ENCODE assay signal across 1 cellular context in genomic region chr19:39846176-39846677, GRCh38.
TF ChIP-seq lines count a peak whose summit lies in the region.

Gene FBL (minus strand): TSS chr19:39846379. CDS start chr19:39846300, 79 bp downstream.

TF ChIP-seq in HEK293, 187 proteins besides CTCF, POLR2A, EP300 and RAD21 (continued from another document):
- TF ChIP-seq ZNF280C (tag by site-specific recombination; IDR thresholded peaks at IDR 0.05) = no peak
- no peak for TF ChIP-seq ZNF530 (tag by site-specific recombination; IDR thresholded peaks at IDR 0.05; ENCODE audit: low read depth)
- TF ChIP-seq ZNF580 (tag by site-specific recombination; IDR thresholded peaks at IDR 0.05) = no peak
- peak; percentile 86 for TF ChIP-seq ZBTB11 (tag by site-specific recombination; conservative IDR thresholded peaks at IDR 0.05; ENCODE audit: low read depth)
- no peak for TF ChIP-seq ZNF2 (tag by site-specific recombination; IDR thresholded peaks at IDR 0.05)
- no peak for TF ChIP-seq ZNF175 (tag by site-specific recombination; IDR thresholded peaks at IDR 0.05)
- 0 out of 2 replicates have a peak, but pooled peaks have one; percentile 47 for TF ChIP-seq PBX3 (CRISPR knock-in tag; IDR thresholded peaks at IDR 0.05)
- TF ChIP-seq SP3 (tag by site-specific recombination; IDR thresholded peaks at IDR 0.05) = peak; percentile 66
- TF ChIP-seq ZNF324 (tag by site-specific recombination; IDR thresholded peaks at IDR 0.05) = no peak
- TF ChIP-seq ZNF121 (tag by site-specific recombination; IDR thresholded peaks at IDR 0.05) = no peak
- TF ChIP-seq ZNF335 (tag by site-specific recombination; conservative IDR thresholded peaks at IDR 0.05) = peak; percentile 86
- no peak for TF ChIP-seq ZNF768 (tag by site-specific recombination; IDR thresholded peaks at IDR 0.05)
- TF ChIP-seq INSM2 (tag by site-specific recombination; IDR thresholded peaks at IDR 0.05) = no peak
- TF ChIP-seq ZBTB8A (tag by site-specific recombination; IDR thresholded peaks at IDR 0.05) = peak; percentile 87
- TF ChIP-seq ZNF639 (tag by site-specific recombination; IDR thresholded peaks at IDR 0.05) = no peak
- TF ChIP-seq ZFP37 (tag by site-specific recombination; IDR thresholded peaks at IDR 0.05) = no peak
- TF ChIP-seq ZNF423 (tag by site-specific recombination; IDR thresholded peaks at IDR 0.05) = no peak
- TF ChIP-seq ZNF513 (tag by site-specific recombination; IDR thresholded peaks at IDR 0.05) = no peak
- TF ChIP-seq ZBTB17 (tag by site-specific recombination; IDR thresholded peaks at IDR 0.05) = peak; percentile 97
- TF ChIP-seq RBAK (tag by site-specific recombination; IDR thresholded peaks at IDR 0.05) = 0 out of 2 replicates have a peak, but pooled peaks have one; percentile 52
- 0 out of 2 replicates have a peak, but pooled peaks have one; percentile 11 for TF ChIP-seq ZNF610 (tag by site-specific recombination; IDR thresholded peaks at IDR 0.05; ENCODE audit: borderline replicate concordance)
- peak; percentile 92; the same call in 1 of the 2 replicates for TF ChIP-seq ZNF660 (tag by site-specific recombination; IDR thresholded peaks at IDR 0.05)
- 0 out of 2 replicates have a peak, but pooled peaks have one; percentile 59 for TF ChIP-seq ZNF561 (tag by site-specific recombination; IDR thresholded peaks at IDR 0.05; ENCODE audit: borderline replicate concordance)
- TF ChIP-seq ZNF701 (tag by site-specific recombination; IDR thresholded peaks at IDR 0.05) = no peak
- 0 out of 2 replicates have a peak, but pooled peaks have one; percentile 15 for TF ChIP-seq ZNF391 (tag by site-specific recombination; IDR thresholded peaks at IDR 0.05; ENCODE audit: borderline replicate concordance, low read depth)
- no peak for TF ChIP-seq ZNF280D (tag by site-specific recombination; IDR thresholded peaks at IDR 0.05)
- no peak; the same call in 1 of the 2 replicates for TF ChIP-seq ZNF416 (tag by site-specific recombination; IDR thresholded peaks at IDR 0.05)
- 0 out of 2 replicates have a peak, but pooled peaks have one; percentile 5 for TF ChIP-seq OVOL3 (tag by site-specific recombination; IDR thresholded peaks at IDR 0.05)
- TF ChIP-seq ZNF133 (tag by site-specific recombination; IDR thresholded peaks at IDR 0.05) = no peak
- peak; percentile 61 for TF ChIP-seq SP7 (tag by site-specific recombination; IDR thresholded peaks at IDR 0.05)
- TF ChIP-seq HOXC10 (CRISPR knock-in tag; IDR thresholded peaks at IDR 0.05) = no peak
- peak; percentile 72 for TF ChIP-seq PATZ1 (tag by site-specific recombination; IDR thresholded peaks at IDR 0.05)
- TF ChIP-seq KLF17 (tag by site-specific recombination; IDR thresholded peaks at IDR 0.05) = 0 out of 2 replicates have a peak, but pooled peaks have one; percentile 2
- peak; percentile 39; the same call in 1 of the 2 replicates for TF ChIP-seq ZNF629 (tag by site-specific recombination; IDR thresholded peaks at IDR 0.05)
- peak; percentile 33 for TF ChIP-seq ZNF692 (tag by site-specific recombination; IDR thresholded peaks at IDR 0.05)
